ENCODE assay signal across 8 cellular contexts in the genomic region with DNA sequence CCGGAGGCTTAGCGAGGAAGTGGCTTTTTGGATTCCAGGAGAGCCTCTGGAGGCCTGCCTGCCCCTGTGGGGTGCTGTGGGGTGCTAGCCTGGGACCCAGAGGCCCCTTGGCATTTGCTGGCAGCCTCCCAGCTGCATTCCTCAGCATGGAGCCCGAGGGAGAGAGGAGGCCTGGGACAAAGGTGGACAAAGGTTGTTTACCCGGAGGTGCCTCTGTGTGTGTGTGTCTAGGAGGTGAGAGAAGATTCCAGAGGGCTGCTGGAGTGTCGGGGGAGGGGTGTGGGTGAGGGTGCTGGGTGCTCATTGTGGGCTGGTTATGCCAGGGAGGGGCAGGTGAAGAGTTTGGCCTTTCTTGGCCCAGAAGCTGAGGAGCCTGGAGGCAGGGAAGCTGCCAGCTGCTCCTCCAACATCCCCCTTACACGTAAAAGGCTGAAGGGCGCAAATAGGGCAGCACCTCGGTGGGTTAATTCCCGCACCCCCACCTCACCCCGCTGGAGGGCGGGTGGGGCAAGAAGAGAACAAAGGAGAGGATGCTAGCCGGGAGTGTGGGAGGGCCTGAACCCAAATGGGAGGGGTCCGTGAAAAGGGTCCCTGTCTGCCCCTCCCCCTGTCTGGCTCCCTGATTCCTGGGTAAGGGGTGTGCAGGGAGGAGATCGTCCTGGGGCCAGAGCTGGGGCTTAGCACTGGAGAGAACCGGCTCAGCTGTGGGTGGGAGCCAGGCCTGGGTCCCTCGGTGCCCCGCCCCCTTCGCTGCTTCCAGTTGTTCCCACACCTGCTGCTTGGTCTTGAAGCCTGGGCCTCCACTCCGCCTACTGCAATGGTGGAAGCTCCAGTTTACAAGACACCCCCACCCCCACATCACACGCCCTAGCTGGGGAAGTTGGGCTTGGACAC. TPM values are rescaled to one million over a fixed set of nuclear protein-coding genes. Genes with fewer than 3 reads are reported as not detected.
A peak's percentile ranks its signal among the peaks of the same experiment; 100 is the strongest.
DNase-seq lines count a peak whose midpoint lies in the region; ATAC-seq and TF ChIP-seq lines count a peak whose summit lies in the region.

No MANE protein-coding gene starts in this region.

- H3K4me1 ChIP-seq in ES-I3 (ENCODE audit: insufficient read depth, low read length) (peaks cover 31% of the 10 kb centered on the region), Peyer's patch (peaks cover 6 to 46% (median 12%) of the 10 kb centered on the region in 4 donors)

- no peaks in the 10 kb centered on the region for H3K9me3 Mint-ChIP-seq in natural killer cell treated with Interleukin-12 subunit alpha and Interleukin-12 subunit beta and Interleukin-15 and Interleukin-18, amount 100 ng/mL, for 72 hours

- peak overlapping the region; percentile 96 to 99 for H3K27ac Mint-ChIP-seq in natural killer cell treated with Interleukin-12 subunit alpha and Interleukin-12 subunit beta and Interleukin-15 and Interleukin-18, amount 100 ng/mL, for 72 hours

- TF ChIP-seq CTCF in Peyer's patch (IDR thresholded peaks at IDR 0.05) (no peak), epithelial cell of esophagus (IDR thresholded peaks at IDR 0.05; ENCODE audit: insufficient read depth, low read depth, low read length, missing control alignments) (peak; percentile 13)

- peak overlapping the region; percentile 60 for H3K4me3 Mint-ChIP-seq in natural killer cell treated with Interleukin-12 subunit alpha and Interleukin-12 subunit beta and Interleukin-15 and Interleukin-18, amount 100 ng/mL, for 72 hours

- peak overlapping the region; percentile 31 for H3K9ac ChIP-seq in ES-I3 (ENCODE audit: low read depth, low read length)

- DNase-seq in Peyer's patch (peak in 2 of 3 donors; percentile 71 to 72), epithelial cell of esophagus (ENCODE audit: low read depth) (peak; percentile 86), middle frontal gyrus (ENCODE audit: extremely low spot score, low spot score) (no peak)
- DNase-seq in natural killer cell treated with Interleukin-12 subunit alpha and Interleukin-12 subunit beta and Interleukin-15 and Interleukin-18, amount 100 ng/mL, for 72 hours (ENCODE audit: low spot score) = no peak
- DNase-seq in stimulated activated CD4-positive, alpha-beta T cell treated with anti-CD3 and anti-CD28 coated beads, Interleukin-12 subunit alpha, Interleukin-12 subunit beta, amount 100 ng/mL, for 4 hours = no peak

- no peak for TF ChIP-seq POLR2A in Peyer's patch (IDR thresholded peaks at IDR 0.05)

- peaks cover 25 to 28% of the 10 kb centered on the region in 2 donors for H3K4me1 Mint-ChIP-seq in natural killer cell treated with Interleukin-12 subunit alpha and Interleukin-12 subunit beta and Interleukin-15 and Interleukin-18, amount 100 ng/mL, for 72 hours (ENCODE audit: low read depth in 2 of 2)

- H3K27me3 ChIP-seq in Peyer's patch = no peaks in the 10 kb centered on the region

- H3K9me3 ChIP-seq in ES-I3 (ENCODE audit: control insufficient read depth, insufficient read depth, low read length) = no peaks in the 10 kb centered on the region
- H3K9me3 ChIP-seq in Peyer's patch = no peaks in the 10 kb centered on the region

- H3K36me3 Mint-ChIP-seq in natural killer cell treated with Interleukin-12 subunit alpha and Interleukin-12 subunit beta and Interleukin-15 and Interleukin-18, amount 100 ng/mL, for 72 hours = no peaks in the 10 kb centered on the region

- no peaks in the 10 kb centered on the region for H3K36me3 ChIP-seq in ES-I3 (ENCODE audit: insufficient read depth, low read length)
- no peaks in the 10 kb centered on the region for H3K36me3 ChIP-seq in Peyer's patch

- peak overlapping the region; percentile 63 to 89 (median 76) for H3K27ac ChIP-seq in Peyer's patch

- H3K27me3 Mint-ChIP-seq in natural killer cell treated with Interleukin-12 subunit alpha and Interleukin-12 subunit beta and Interleukin-15 and Interleukin-18, amount 100 ng/mL, for 72 hours = no peaks in the 10 kb centered on the region

- peak overlapping the region in 2 of 4 donors; percentile 30 for H3K4me3 ChIP-seq in Peyer's patch
- peak overlapping the region; percentile 62 for H3K4me3 ChIP-seq in epithelial cell of esophagus (ENCODE audit: low read length)

- no peak for ATAC-seq in natural killer cell treated with Interleukin-12 subunit alpha and Interleukin-12 subunit beta and Interleukin-15 and Interleukin-18, amount 100 ng/mL, for 72 hours
- ATAC-seq in GM21447 (IDR thresholded peaks at IDR 0.05; ENCODE audit: unreplicated experiment) (no peak), GM19467 (IDR thresholded peaks at IDR 0.05; ENCODE audit: unreplicated experiment) (no peak)

RNA-seq across cellular contexts. Expression of gene HEXIM2, which starts 9.9 kb away (rescaled TPM):
- total RNA-seq in Peyer's patch = 10 to 100 TPM in 3 of 4 donors, 1 to 10 TPM in 1; 8.4 to 28.9 (median 11.2) TPM
- total RNA-seq in natural killer cell treated with Interleukin-12 subunit alpha and Interleukin-12 subunit beta and Interleukin-15 and Interleukin-18, amount 100 ng/mL, for 72 hours = 10 to 100 TPM in 1 of 2 donors, 1 to 10 TPM in 1; 6.1 to 10.7 TPM

RNA-seq across cellular contexts. Expression of gene HEXIM1, which starts 23.3 kb away (rescaled TPM):
- total RNA-seq in Peyer's patch = 10 to 100 TPM; 24.3 to 41.8 (median 31.7) TPM
- 10 to 100 TPM; 48.0 to 66.9 TPM for total RNA-seq in natural killer cell treated with Interleukin-12 subunit alpha and Interleukin-12 subunit beta and Interleukin-15 and Interleukin-18, amount 100 ng/mL, for 72 hours

RNA-seq across cellular contexts. Expression of gene ACBD4, which starts 36.1 kb away (rescaled TPM):
- 100 to 1,000 TPM in 1 of 4 donors, 10 to 100 TPM in 3; 33.8 to 124 (median 76.3) TPM for total RNA-seq in Peyer's patch
- 10 to 100 TPM in 1 of 2 donors, 1 to 10 TPM in 1; 8.3 to 14.8 TPM for total RNA-seq in natural killer cell treated with Interleukin-12 subunit alpha and Interleukin-12 subunit beta and Interleukin-15 and Interleukin-18, amount 100 ng/mL, for 72 hours

RNA-seq across cellular contexts. Expression of gene PLCD3, which starts 39.3 kb away (rescaled TPM):
- 10 to 100 TPM; 11.6 to 44.4 (median 18.4) TPM for total RNA-seq in Peyer's patch
- total RNA-seq in natural killer cell treated with Interleukin-12 subunit alpha and Interleukin-12 subunit beta and Interleukin-15 and Interleukin-18, amount 100 ng/mL, for 72 hours = 1 to 10 TPM; 2.7 to 5.9 TPM

RNA-seq across cellular contexts. Expression of gene FMNL1, which starts 50.1 kb away (rescaled TPM):
- 10 to 100 TPM in 3 of 4 donors, 1 to 10 TPM in 1; 9.3 to 45.4 (median 15.8) TPM for total RNA-seq in Peyer's patch
- 100 to 1,000 TPM; 280 to 380 TPM for total RNA-seq in natural killer cell treated with Interleukin-12 subunit alpha and Interleukin-12 subunit beta and Interleukin-15 and Interleukin-18, amount 100 ng/mL, for 72 hours

Comparison
In these comparisons a context has a peak if more than half of its experiments do, and no peak if none do; other contexts are left out.
1. DNase-seq: peak in Peyer's patch (2 of 3) and epithelial cell of esophagus (single experiment); none in natural killer cell treated with Interleukin-12 subunit alpha and Interleukin-12 subunit beta and Interleukin-15 and Interleukin-18, amount 100 ng/mL, for 72 hours (single experiment), stimulated activated CD4-positive, alpha-beta T cell treated with anti-CD3 and anti-CD28 coated beads, Interleukin-12 subunit alpha, Interleukin-12 subunit beta, amount 100 ng/mL, for 4 hours (single experiment) and middle frontal gyrus (single experiment).